In the genomic region with DNA sequence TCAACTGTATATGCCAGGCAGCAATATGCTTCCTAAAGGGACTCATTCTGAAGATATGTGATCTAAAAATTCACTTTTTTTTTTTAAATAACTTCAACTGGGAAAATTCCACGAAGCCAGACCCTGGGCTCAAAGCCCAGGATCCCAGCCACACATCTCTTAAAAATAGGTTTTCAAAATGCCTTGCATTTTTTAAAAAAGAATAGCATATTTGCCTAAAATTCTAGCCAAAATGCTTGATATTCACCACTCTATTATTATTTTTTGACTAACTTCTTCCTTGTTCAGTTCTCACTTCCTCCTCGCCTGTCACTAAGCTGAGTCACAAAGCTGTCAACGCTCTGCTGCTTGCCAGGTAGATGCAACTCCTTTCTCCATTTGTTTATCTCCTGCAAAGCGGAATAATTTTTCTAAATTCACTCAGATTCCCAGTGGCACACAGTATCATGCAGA, we compare ENCODE assay signal across 1 cellular context.
A peak's percentile ranks its signal among the peaks of the same experiment; 100 is the strongest.
TF ChIP-seq lines count a peak whose summit lies in the region.

No MANE protein-coding gene starts in this region.

TF ChIP-seq in SK-N-SH, 30 proteins besides CTCF, POLR2A, EP300 and RAD21 (continued from another document):
- TF ChIP-seq TCF12 (IDR thresholded peaks at IDR 0.05) (peak; percentile 31; the same call in 1 of the 2 replicates), FOSL2 (IDR thresholded peaks at IDR 0.05; ENCODE audit: borderline replicate concordance, low read depth) (peak; percentile 44; the same call in 1 of the 2 replicates), CHD2 (IDR thresholded peaks at IDR 0.05; ENCODE audit: low read length, partially characterized antibody) (no peak), NFIC (IDR thresholded peaks at IDR 0.05; ENCODE audit: borderline replicate concordance) (peak; percentile 31), TAF1 (IDR thresholded peaks at IDR 0.05; ENCODE audit: borderline replicate concordance, low read depth, low read length) (no peak), MEF2A (IDR thresholded peaks at IDR 0.05; ENCODE audit: borderline replicate concordance, low read depth) (0 out of 2 replicates have a peak, but pooled peaks have one; percentile 36)
- TF ChIP-seq, protein P1, sequence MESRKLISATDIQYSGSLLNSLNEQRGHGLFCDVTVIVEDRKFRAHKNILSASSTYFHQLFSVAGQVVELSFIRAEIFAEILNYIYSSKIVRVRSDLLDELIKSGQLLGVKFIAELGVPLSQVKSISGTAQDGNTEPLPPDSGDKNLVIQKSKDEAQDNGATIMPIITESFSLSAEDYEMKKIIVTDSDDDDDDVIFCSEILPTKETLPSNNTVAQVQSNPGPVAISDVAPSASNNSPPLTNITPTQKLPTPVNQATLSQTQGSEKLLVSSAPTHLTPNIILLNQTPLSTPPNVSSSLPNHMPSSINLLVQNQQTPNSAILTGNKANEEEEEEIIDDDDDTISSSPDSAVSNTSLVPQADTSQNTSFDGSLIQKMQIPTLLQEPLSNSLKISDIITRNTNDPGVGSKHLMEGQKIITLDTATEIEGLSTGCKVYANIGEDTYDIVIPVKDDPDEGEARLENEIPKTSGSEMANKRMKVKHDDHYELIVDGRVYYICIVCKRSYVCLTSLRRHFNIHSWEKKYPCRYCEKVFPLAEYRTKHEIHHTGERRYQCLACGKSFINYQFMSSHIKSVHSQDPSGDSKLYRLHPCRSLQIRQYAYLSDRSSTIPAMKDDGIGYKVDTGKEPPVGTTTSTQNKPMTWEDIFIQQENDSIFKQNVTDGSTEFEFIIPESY (IDR thresholded peaks at IDR 0.05; ENCODE audit: borderline replicate concordance, low read depth): no peak
- TF ChIP-seq, protein P2, sequence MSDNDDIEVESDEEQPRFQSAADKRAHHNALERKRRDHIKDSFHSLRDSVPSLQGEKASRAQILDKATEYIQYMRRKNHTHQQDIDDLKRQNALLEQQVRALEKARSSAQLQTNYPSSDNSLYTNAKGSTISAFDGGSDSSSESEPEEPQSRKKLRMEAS (IDR thresholded peaks at IDR 0.05; ENCODE audit: low read depth): no peak
- TF ChIP-seq, protein P3, sequence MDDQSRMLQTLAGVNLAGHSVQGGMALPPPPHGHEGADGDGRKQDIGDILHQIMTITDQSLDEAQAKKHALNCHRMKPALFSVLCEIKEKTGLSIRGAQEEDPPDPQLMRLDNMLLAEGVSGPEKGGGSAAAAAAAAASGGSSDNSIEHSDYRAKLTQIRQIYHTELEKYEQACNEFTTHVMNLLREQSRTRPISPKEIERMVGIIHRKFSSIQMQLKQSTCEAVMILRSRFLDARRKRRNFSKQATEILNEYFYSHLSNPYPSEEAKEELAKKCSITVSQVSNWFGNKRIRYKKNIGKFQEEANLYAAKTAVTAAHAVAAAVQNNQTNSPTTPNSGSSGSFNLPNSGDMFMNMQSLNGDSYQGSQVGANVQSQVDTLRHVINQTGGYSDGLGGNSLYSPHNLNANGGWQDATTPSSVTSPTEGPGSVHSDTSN (IDR thresholded peaks at IDR 0.05): peak; percentile 73
- TF ChIP-seq, protein P4, sequence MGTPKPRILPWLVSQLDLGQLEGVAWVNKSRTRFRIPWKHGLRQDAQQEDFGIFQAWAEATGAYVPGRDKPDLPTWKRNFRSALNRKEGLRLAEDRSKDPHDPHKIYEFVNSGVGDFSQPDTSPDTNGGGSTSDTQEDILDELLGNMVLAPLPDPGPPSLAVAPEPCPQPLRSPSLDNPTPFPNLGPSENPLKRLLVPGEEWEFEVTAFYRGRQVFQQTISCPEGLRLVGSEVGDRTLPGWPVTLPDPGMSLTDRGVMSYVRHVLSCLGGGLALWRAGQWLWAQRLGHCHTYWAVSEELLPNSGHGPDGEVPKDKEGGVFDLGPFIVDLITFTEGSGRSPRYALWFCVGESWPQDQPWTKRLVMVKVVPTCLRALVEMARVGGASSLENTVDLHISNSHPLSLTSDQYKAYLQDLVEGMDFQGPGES (IDR thresholded peaks at IDR 0.05; ENCODE audit: low read depth, low read length): no peak
